Comparison of ENCODE assay signal across 1 cellular context in the genomic region with DNA sequence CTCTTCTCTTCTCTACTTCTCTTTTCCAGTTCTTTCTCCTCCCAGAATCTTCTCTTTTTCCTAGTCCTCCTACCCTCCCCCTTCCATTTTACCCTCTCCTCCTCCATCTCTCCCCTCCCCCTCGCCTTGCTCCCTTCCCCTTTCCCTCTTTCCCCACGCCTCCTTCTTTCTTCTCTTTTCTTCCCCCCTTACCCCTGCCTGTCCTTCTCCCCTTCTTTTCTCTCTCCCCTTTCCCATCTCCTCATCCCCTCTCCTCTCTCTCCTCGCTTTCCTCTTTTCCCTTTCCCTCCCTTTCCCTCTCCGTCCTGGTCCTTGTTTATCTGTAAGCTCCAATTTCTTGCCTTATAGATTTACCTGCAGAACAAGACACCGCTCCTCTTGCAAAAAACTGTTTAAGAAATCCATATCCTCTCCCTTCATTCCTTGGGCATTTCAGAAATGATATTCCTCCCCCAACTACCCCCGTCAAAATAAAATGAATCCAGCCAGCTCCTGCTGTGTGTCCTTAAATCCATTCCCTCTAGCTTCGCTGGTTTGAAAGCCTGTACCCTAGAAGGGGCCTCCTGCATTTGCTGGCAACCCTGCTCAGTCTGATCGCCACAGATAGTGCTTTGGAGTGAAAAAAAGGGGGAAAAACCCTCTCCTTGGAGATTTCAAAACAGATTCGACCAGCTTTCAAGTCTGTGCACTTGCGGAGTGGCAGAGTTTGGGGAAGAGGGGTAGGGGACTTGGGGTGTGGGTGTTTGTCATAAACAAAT.
TF ChIP-seq lines count a peak whose summit lies in the region.

No MANE protein-coding gene starts in this region.

TF ChIP-seq in GM23338, 12 proteins besides CTCF, POLR2A, EP300 and RAD21 (continued from another document):
- TF ChIP-seq, protein P1, sequence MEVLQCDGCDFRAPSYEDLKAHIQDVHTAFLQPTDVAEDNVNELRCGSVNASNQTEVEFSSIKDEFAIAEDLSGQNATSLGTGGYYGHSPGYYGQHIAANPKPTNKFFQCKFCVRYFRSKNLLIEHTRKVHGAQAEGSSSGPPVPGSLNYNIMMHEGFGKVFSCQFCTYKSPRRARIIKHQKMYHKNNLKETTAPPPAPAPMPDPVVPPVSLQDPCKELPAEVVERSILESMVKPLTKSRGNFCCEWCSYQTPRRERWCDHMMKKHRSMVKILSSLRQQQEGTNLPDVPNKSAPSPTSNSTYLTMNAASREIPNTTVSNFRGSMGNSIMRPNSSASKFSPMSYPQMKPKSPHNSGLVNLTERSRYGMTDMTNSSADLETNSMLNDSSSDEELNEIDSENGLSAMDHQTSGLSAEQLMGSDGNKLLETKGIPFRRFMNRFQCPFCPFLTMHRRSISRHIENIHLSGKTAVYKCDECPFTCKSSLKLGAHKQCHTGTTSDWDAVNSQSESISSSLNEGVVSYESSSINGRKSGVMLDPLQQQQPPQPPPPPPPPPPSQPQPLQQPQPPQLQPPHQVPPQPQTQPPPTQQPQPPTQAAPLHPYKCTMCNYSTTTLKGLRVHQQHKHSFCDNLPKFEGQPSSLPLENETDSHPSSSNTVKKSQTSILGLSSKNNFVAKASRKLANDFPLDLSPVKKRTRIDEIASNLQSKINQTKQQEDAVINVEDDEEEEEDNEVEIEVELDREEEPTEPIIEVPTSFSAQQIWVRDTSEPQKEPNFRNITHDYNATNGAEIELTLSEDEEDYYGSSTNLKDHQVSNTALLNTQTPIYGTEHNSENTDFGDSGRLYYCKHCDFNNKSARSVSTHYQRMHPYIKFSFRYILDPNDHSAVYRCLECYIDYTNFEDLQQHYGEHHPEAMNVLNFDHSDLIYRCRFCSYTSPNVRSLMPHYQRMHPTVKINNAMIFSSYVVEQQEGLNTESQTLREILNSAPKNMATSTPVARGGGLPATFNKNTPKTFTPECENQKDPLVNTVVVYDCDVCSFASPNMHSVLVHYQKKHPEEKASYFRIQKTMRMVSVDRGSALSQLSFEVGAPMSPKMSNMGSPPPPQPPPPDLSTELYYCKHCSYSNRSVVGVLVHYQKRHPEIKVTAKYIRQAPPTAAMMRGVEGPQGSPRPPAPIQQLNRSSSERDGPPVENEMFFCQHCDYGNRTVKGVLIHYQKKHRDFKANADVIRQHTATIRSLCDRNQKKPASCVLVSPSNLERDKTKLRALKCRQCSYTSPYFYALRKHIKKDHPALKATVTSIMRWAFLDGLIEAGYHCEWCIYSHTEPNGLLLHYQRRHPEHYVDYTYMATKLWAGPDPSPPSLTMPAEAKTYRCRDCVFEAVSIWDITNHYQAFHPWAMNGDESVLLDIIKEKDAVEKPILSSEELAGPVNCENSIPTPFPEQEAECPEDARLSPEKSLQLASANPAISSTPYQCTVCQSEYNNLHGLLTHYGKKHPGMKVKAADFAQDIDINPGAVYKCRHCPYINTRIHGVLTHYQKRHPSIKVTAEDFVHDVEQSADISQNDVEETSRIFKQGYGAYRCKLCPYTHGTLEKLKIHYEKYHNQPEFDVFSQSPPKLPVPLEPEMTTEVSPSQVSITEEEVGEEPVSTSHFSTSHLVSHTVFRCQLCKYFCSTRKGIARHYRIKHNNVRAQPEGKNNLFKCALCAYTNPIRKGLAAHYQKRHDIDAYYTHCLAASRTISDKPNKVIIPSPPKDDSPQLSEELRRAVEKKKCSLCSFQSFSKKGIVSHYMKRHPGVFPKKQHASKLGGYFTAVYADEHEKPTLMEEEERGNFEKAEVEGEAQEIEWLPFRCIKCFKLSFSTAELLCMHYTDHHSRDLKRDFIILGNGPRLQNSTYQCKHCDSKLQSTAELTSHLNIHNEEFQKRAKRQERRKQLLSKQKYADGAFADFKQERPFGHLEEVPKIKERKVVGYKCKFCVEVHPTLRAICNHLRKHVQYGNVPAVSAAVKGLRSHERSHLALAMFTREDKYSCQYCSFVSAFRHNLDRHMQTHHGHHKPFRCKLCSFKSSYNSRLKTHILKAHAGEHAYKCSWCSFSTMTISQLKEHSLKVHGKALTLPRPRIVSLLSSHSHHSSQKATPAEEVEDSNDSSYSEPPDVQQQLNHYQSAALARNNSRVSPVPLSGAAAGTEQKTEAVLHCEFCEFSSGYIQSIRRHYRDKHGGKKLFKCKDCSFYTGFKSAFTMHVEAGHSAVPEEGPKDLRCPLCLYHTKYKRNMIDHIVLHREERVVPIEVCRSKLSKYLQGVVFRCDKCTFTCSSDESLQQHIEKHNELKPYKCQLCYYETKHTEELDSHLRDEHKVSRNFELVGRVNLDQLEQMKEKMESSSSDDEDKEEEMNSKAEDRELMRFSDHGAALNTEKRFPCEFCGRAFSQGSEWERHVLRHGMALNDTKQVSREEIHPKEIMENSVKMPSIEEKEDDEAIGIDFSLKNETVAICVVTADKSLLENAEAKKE (CRISPR knock-in tag; IDR thresholded peaks at IDR 0.05): no peak
- TF ChIP-seq NANOG (IDR thresholded peaks at IDR 0.05; ENCODE audit: borderline replicate concordance): no peak
- no peak for TF ChIP-seq CREB1 (CRISPR knock-in tag; IDR thresholded peaks at IDR 0.05; ENCODE audit: low read depth)
- TF ChIP-seq, protein P2, sequence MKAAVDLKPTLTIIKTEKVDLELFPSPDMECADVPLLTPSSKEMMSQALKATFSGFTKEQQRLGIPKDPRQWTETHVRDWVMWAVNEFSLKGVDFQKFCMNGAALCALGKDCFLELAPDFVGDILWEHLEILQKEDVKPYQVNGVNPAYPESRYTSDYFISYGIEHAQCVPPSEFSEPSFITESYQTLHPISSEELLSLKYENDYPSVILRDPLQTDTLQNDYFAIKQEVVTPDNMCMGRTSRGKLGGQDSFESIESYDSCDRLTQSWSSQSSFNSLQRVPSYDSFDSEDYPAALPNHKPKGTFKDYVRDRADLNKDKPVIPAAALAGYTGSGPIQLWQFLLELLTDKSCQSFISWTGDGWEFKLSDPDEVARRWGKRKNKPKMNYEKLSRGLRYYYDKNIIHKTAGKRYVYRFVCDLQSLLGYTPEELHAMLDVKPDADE (IDR thresholded peaks at IDR 0.05): no peak
- TF ChIP-seq JUNB (IDR thresholded peaks at IDR 0.05; ENCODE audit: unreplicated experiment): no peak
- TF ChIP-seq, protein P3, sequence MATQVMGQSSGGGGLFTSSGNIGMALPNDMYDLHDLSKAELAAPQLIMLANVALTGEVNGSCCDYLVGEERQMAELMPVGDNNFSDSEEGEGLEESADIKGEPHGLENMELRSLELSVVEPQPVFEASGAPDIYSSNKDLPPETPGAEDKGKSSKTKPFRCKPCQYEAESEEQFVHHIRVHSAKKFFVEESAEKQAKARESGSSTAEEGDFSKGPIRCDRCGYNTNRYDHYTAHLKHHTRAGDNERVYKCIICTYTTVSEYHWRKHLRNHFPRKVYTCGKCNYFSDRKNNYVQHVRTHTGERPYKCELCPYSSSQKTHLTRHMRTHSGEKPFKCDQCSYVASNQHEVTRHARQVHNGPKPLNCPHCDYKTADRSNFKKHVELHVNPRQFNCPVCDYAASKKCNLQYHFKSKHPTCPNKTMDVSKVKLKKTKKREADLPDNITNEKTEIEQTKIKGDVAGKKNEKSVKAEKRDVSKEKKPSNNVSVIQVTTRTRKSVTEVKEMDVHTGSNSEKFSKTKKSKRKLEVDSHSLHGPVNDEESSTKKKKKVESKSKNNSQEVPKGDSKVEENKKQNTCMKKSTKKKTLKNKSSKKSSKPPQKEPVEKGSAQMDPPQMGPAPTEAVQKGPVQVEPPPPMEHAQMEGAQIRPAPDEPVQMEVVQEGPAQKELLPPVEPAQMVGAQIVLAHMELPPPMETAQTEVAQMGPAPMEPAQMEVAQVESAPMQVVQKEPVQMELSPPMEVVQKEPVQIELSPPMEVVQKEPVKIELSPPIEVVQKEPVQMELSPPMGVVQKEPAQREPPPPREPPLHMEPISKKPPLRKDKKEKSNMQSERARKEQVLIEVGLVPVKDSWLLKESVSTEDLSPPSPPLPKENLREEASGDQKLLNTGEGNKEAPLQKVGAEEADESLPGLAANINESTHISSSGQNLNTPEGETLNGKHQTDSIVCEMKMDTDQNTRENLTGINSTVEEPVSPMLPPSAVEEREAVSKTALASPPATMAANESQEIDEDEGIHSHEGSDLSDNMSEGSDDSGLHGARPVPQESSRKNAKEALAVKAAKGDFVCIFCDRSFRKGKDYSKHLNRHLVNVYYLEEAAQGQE (IDR thresholded peaks at IDR 0.05; ENCODE audit: unreplicated experiment): no peak
- TF ChIP-seq ZNF331 (CRISPR knock-in tag; IDR thresholded peaks at IDR 0.05; ENCODE audit: low read depth): no peak
- TF ChIP-seq STAT1 (IDR thresholded peaks at IDR 0.05; ENCODE audit: unreplicated experiment): no peak
- no peak for TF ChIP-seq ZNF114 (CRISPR knock-in tag; IDR thresholded peaks at IDR 0.05)
- TF ChIP-seq EZH2phosphoT487 (IDR thresholded peaks at IDR 0.05; ENCODE audit: unreplicated experiment): no peak
